25 cellular contexts compared by ENCODE assay signal in the genomic region with DNA sequence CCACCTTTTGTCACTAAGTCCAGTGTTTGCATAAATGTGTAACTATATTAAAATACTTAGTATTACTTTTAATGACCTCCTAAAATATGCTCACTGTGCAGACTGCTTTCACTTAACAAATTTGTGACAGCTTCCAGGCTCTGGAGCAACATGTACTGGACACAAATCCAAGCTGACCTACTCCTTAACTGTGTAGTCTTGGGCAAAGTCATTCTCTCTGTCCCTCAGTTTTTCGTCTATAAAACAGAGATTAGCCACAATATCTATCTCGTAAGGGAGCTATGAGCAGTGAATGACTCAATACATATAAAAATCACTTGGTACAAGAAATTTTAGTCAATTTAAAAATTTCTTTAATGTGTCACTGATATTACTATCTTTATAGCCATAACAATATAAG. TPM values are rescaled to one million over a fixed set of nuclear protein-coding genes. Genes with fewer than 3 reads are reported as not detected.
DNase-seq lines count a peak whose midpoint lies in the region; ATAC-seq and TF ChIP-seq lines count a peak whose summit lies in the region.
"Had no signal": no experiment of that assay in that cellular context is flagged by ENCODE, and none has a peak within 500 bp of the region (broad histone marks: within the 10 kb centered on the region; RNA-seq: fewer than 3 reads in every experiment).

No MANE protein-coding gene starts in this region.

- H3K4me1 ChIP-seq in breast epithelium (no peaks in the 10 kb centered on the region), gastroesophageal sphincter (peaks cover 0 to 25% (median 0%) of the 10 kb centered on the region in 3 donors), spleen (no peaks in the 10 kb centered on the region), aorta (ENCODE audit: control insufficient read depth in 1 of 2, insufficient read depth in 2 of 2, low read length in 2 of 2) (peaks cover 0 to 3% of the 10 kb centered on the region in 2 donors), gastrocnemius medialis (no peaks in the 10 kb centered on the region)

- H3K4me1 Mint-ChIP-seq in MCF 10A (ENCODE audit: insufficient read depth, unreplicated experiment), result peaks cover 11% of the 10 kb centered on the region
- H3K4me1 Mint-ChIP-seq: activated CD4-positive, alpha-beta T cell treated with anti-CD3 and anti-CD28 coated beads for 36 hours; stimulated activated naive CD8-positive, alpha-beta T cell treated with anti-CD3 and anti-CD28 coated beads, Interleukin-15, amount 100 ng/mL, for 72 hours had no signal

- CTCF ChIA-PET in MCF 10A (lab: Yijun Ruan, JAX), result interaction anchor here (0.5 to 1.1 kb wide), 2 partner anchors 170 to 234 kb away, joined by 3 read pairs; no protein-coding TSS in a partner anchor

- H3K4me3 ChIP-seq in breast epithelium (no peak overlapping the region), gastroesophageal sphincter (no peak overlapping the region), spleen (no peak overlapping the region), aorta (ENCODE audit: low read length in 2 of 2) (no peak overlapping the region), gastrocnemius medialis (no peak overlapping the region)
- H3K4me3 ChIP-seq: dorsolateral prefrontal cortex, GM23338, SK-N-MC had no signal

- H3K27me3 Mint-ChIP-seq in MCF 10A (ENCODE audit: insufficient read depth, unreplicated experiment), result peaks cover 59% of the 10 kb centered on the region
- H3K27me3 Mint-ChIP-seq: activated CD4-positive, alpha-beta T cell treated with anti-CD3 and anti-CD28 coated beads for 36 hours; CD4-positive, alpha-beta T cell; stimulated activated naive CD8-positive, alpha-beta T cell treated with anti-CD3 and anti-CD28 coated beads, Interleukin-15, amount 100 ng/mL, for 72 hours had no signal

- ATAC-seq in gastroesophageal sphincter, result peak; percentile 70
- ATAC-seq in aorta (ENCODE audit: low FRiP score), result peak; percentile 65
- no peak for ATAC-seq in HG03520 (IDR thresholded peaks at IDR 0.05; ENCODE audit: unreplicated experiment)
- ATAC-seq in gastrocnemius medialis, result no peak
- no peak for ATAC-seq in Right ventricle myocardium inferior
- ATAC-seq: activated CD4-positive, alpha-beta T cell treated with anti-CD3 and anti-CD28 coated beads for 36 hours; activated CD8-positive, alpha-beta T cell treated with anti-CD3 and anti-CD28 coated beads, Interleukin-2, amount 10 ng/mL, durations not matched to agents 7 days and 5 days; GM23338; stimulated activated naive CD8-positive, alpha-beta T cell treated with anti-CD3 and anti-CD28 coated beads, Interleukin-15, amount 100 ng/mL, for 72 hours had no signal

- in situ Hi-C loops in gastrocnemius medialis (cut with MboI; ENCODE audit: low sequenced_read_pairs in 4 of 4), result loop anchor here (10.0 to 25.0 kb wide), 2 partner anchors 273 to 275 kb away; no protein-coding TSS in a partner anchor

- 19 to 76% methylated on average over 2 of the region's 2 CpGs for WGBS in gastroesophageal sphincter (ENCODE audit: low coverage in 1 of 2), 2 donors
- WGBS in spleen, 5 donors, result 62 to 87% (median 82%) methylated on average over 2 of the region's 2 CpGs
- WGBS in aorta, 2 donors, result 15 to 17% methylated on average over 2 of the region's 2 CpGs

- no TSS peak for BruUV-seq in MCF 10A (replicated peaks; lab: Mats Ljungman, UMichigan)

- no peaks in the 10 kb centered on the region for H3K36me3 Mint-ChIP-seq in MCF 10A (ENCODE audit: insufficient read depth, unreplicated experiment)

- no peak overlapping the region for H3K27ac Mint-ChIP-seq in MCF 10A (ENCODE audit: low read depth, unreplicated experiment)
- H3K27ac Mint-ChIP-seq: activated CD4-positive, alpha-beta T cell treated with anti-CD3 and anti-CD28 coated beads for 36 hours; activated CD8-positive, alpha-beta T cell treated with anti-CD3 and anti-CD28 coated beads, Interleukin-2, amount 10 ng/mL, durations not matched to agents 7 days and 5 days; CD4-positive, alpha-beta T cell; GM23338; stimulated activated naive CD8-positive, alpha-beta T cell treated with anti-CD3 and anti-CD28 coated beads, Interleukin-15, amount 100 ng/mL, for 72 hours; T-helper 1 cell treated with Interleukin-12 subunit alpha and Interleukin-12 subunit beta and Interleukin-4 antibody, amounts not matched to agents 30 μg/mL and 1 μg/mL, for 36 hours had no signal

- no peak for TF ChIP-seq CTCF in breast epithelium (IDR thresholded peaks at IDR 0.05)
- TF ChIP-seq CTCF in MCF 10A (IDR thresholded peaks at IDR 0.05; ENCODE audit: unreplicated experiment), result no peak
- no peak for TF ChIP-seq CTCF in gastroesophageal sphincter (IDR thresholded peaks at IDR 0.05)
- TF ChIP-seq CTCF in spleen (IDR thresholded peaks at IDR 0.05 in 8 of 11, conservative IDR thresholded peaks at IDR 0.05 in 3 of 11), result no peak
- TF ChIP-seq CTCF in gastrocnemius medialis (IDR thresholded peaks at IDR 0.05 in 4 of 5, conservative IDR thresholded peaks at IDR 0.05 in 1 of 5), result no peak

- intact Hi-C loops in breast epithelium (cut with DNase I; ENCODE audit: low total_unique reads), result no loop called here
- intact Hi-C loops in MCF 10A (cut with micrococcal nuclease), result no loop called here
- intact Hi-C loops in spleen (cut with DNase I; ENCODE audit: low total_unique reads), result loop anchor here (10.0 kb wide), 1 partner anchor 145 kb away; the partner anchor contains the start of gene MORF4L2
- intact Hi-C loops in aorta (cut with DNase I), result loop anchor here (10.0 kb wide), 1 partner anchor 95 kb away; no protein-coding TSS in a partner anchor
- intact Hi-C loops in gastrocnemius medialis (cut with DNase I; ENCODE audit: low total_unique reads), result no loop called here
- intact Hi-C loops in Right ventricle myocardium inferior (cut with DNase I), result loop anchor here (10.0 kb wide), 2 partner anchors 85 to 235 kb away; partner anchors contain the start of genes PLP1 and TCEAL1

- H3K9me3 ChIP-seq in breast epithelium (no peaks in the 10 kb centered on the region), gastroesophageal sphincter (no peaks in the 10 kb centered on the region), spleen (no peaks in the 10 kb centered on the region), aorta (ENCODE audit: control insufficient read depth, low read length) (no peaks in the 10 kb centered on the region), gastrocnemius medialis (no peaks in the 10 kb centered on the region)

- TF ChIP-seq EP300 in gastroesophageal sphincter (IDR thresholded peaks at IDR 0.05), result no peak

- no peaks in the 10 kb centered on the region for H3K9me3 Mint-ChIP-seq in MCF 10A (ENCODE audit: unreplicated experiment)
- H3K9me3 Mint-ChIP-seq: CD4-positive, alpha-beta T cell; GM23338; stimulated activated naive CD8-positive, alpha-beta T cell treated with anti-CD3 and anti-CD28 coated beads, Interleukin-15, amount 100 ng/mL, for 72 hours; T-helper 1 cell treated with Interleukin-12 subunit alpha and Interleukin-12 subunit beta and Interleukin-4 antibody, amounts not matched to agents 30 μg/mL and 1 μg/mL, for 36 hours had no signal

- no peak for DNase-seq in breast epithelium (ENCODE audit: low spot score in 2 of 2)
- no peak for DNase-seq in MCF 10A (ENCODE audit: unreplicated experiment)
- DNase-seq in spleen, result no peak
- DNase-seq in aorta, result no peak
- DNase-seq in gastrocnemius medialis, result no peak
- no peak for DNase-seq in Right ventricle myocardium inferior (ENCODE audit: missing footprints)
- DNase-seq: activated CD4-positive, alpha-beta T cell treated with anti-CD3 and anti-CD28 coated beads for 36 hours; activated CD8-positive, alpha-beta T cell treated with anti-CD3 and anti-CD28 coated beads, Interleukin-2, amount 10 ng/mL, durations not matched to agents 7 days and 5 days; activated effector memory CD4-positive, alpha-beta T cell treated with anti-CD3 and anti-CD28 coated beads, Interleukin-2, amount 50 U/mL, for 16 hours; activated T-cell treated with anti-CD3 and anti-CD28 coated beads, Interleukin-2, amount 50 U/mL, for 1 hour; CD4-positive, alpha-beta T cell; dorsolateral prefrontal cortex; kidney glomerular epithelial cell; NCI-H146; NCI-H446 treated with DMSO at 0.1 percent for 48 hours; posterior cingulate gyrus; stimulated activated naive CD8-positive, alpha-beta T cell treated with anti-CD3 and anti-CD28 coated beads, Interleukin-15, amount 100 ng/mL, for 72 hours had no signal

- H3K27ac ChIP-seq in breast epithelium, result peak overlapping the region; percentile 62 to 81
- peak overlapping the region; percentile 65 to 94 (median 78) for H3K27ac ChIP-seq in gastroesophageal sphincter
- H3K27ac ChIP-seq in spleen, result peak overlapping the region in 5 of 8 donors; percentile 2 to 64 (median 39)
- peak overlapping the region; percentile 69 to 86 for H3K27ac ChIP-seq in aorta (ENCODE audit: low read depth in 1 of 2, low read length in 2 of 2)
- no peak overlapping the region for H3K27ac ChIP-seq in gastrocnemius medialis
- H3K27ac ChIP-seq: 22Rv1, dorsolateral prefrontal cortex, HL-60, RWPE1, SK-N-MC had no signal

- peaks cover 0 to 30% of the 10 kb centered on the region in 2 donors for H3K27me3 ChIP-seq in breast epithelium
- no peaks in the 10 kb centered on the region for H3K27me3 ChIP-seq in gastroesophageal sphincter
- H3K27me3 ChIP-seq in spleen (replicated peaks in 1 of 7), result peaks cover 0 to 12% (median 0%) of the 10 kb centered on the region in 7 donors
- no peaks in the 10 kb centered on the region for H3K27me3 ChIP-seq in aorta (ENCODE audit: control insufficient read depth in 1 of 2, insufficient read depth in 2 of 2, low read length in 1 of 2)
- H3K27me3 ChIP-seq in gastrocnemius medialis, result no peaks in the 10 kb centered on the region

- TF ChIP-seq POLR2A in breast epithelium (IDR thresholded peaks at IDR 0.05) (no peak), gastroesophageal sphincter (IDR thresholded peaks at IDR 0.05) (no peak), spleen (IDR thresholded peaks at IDR 0.05) (no peak), gastrocnemius medialis (IDR thresholded peaks at IDR 0.05) (no peak)

- H3K4me3 Mint-ChIP-seq in MCF 10A (ENCODE audit: unreplicated experiment), result no peak overlapping the region
- H3K4me3 Mint-ChIP-seq: activated CD4-positive, alpha-beta T cell treated with anti-CD3 and anti-CD28 coated beads for 36 hours; activated CD8-positive, alpha-beta T cell treated with anti-CD3 and anti-CD28 coated beads, Interleukin-2, amount 10 ng/mL, durations not matched to agents 7 days and 5 days; CD4-positive, alpha-beta T cell; GM23338; stimulated activated naive CD8-positive, alpha-beta T cell treated with anti-CD3 and anti-CD28 coated beads, Interleukin-15, amount 100 ng/mL, for 72 hours; T-helper 1 cell treated with Interleukin-12 subunit alpha and Interleukin-12 subunit beta and Interleukin-4 antibody, amounts not matched to agents 30 μg/mL and 1 μg/mL, for 36 hours had no signal

- H3K36me3 ChIP-seq in breast epithelium, result no peaks in the 10 kb centered on the region
- no peaks in the 10 kb centered on the region for H3K36me3 ChIP-seq in gastroesophageal sphincter
- no peaks in the 10 kb centered on the region for H3K36me3 ChIP-seq in spleen
- no peaks in the 10 kb centered on the region for H3K36me3 ChIP-seq in aorta (ENCODE audit: control insufficient read depth in 1 of 2, insufficient read depth in 2 of 2, low read length in 1 of 2)
- H3K36me3 ChIP-seq in gastrocnemius medialis, result no peaks in the 10 kb centered on the region

- POLR2A ChIA-PET in MCF 10A (lab: Yijun Ruan, JAX), result interaction anchor here (1.4 to 2.3 kb wide), 3 partner anchors 13 to 146 kb away, joined by 4 to 15 read pairs (median 9); partner anchors contain the start of gene MORF4L2

RNA-seq across cellular contexts. Expression of gene RAB40A, which starts 20.4 kb away (rescaled TPM):
- 1 to 10 TPM in 2 of 3 donors, under 1 TPM in 1; 0.48 to 2.5 (median 2.3) TPM for total RNA-seq in breast epithelium
- total RNA-seq in MCF 10A (2022), result 0.17 TPM in 1 of 2 replicates, not detected in the other
- total RNA-seq in gastroesophageal sphincter, result 1 to 10 TPM; 1.3 to 8.9 (median 4.6) TPM
- 1 to 10 TPM in 2 of 7 donors, under 1 TPM in 4, not detected in 1; 0.51 to 1.6 (median 0.77) TPM for total RNA-seq in spleen
- under 1 TPM; 0.12 to 0.35 (median 0.17) TPM for polyA plus RNA-seq in spleen
- 1 to 10 TPM; 1.3 to 1.8 TPM for total RNA-seq in aorta
- 1 to 10 TPM in 1 of 2 donors, not detected in 1; 3.5 TPM for polyA plus RNA-seq in aorta
- not detected for total RNA-seq in gastrocnemius medialis
- not detected for total RNA-seq in Right ventricle myocardium inferior
- total RNA-seq: activated CD8-positive, alpha-beta T cell treated with anti-CD3 and anti-CD28 coated beads, Interleukin-2, amount 10 ng/mL, durations not matched to agents 7 days and 5 days; GM23338 had no signal

RNA-seq across cellular contexts. Expression of gene TCEAL4, which starts 45.6 kb away (rescaled TPM):
- total RNA-seq in breast epithelium (100 to 1,000 TPM in 2 of 3 donors, 10 to 100 TPM in 1; 99.9 to 216 (median 113) TPM), MCF 10A (2022) (63.7 and 64.4 TPM in 2 replicates), gastroesophageal sphincter (100 to 1,000 TPM; 424 to 874 (median 497) TPM), spleen (10 to 100 TPM; 38.5 to 76.0 (median 63.1) TPM), aorta (100 to 1,000 TPM in 1 of 2 donors, 10 to 100 TPM in 1; 97.2 to 187 TPM), gastrocnemius medialis (10 to 100 TPM; 21.1 to 30.5 (median 28.2) TPM), Right ventricle myocardium inferior (64.3 TPM)
- polyA plus RNA-seq in spleen (100 to 1,000 TPM in 2 of 3 donors, 10 to 100 TPM in 1; 96.4 to 157 (median 104) TPM), aorta (1,000 to 10,000 TPM; 1,036 to 1,452 TPM)

Comparison
In these comparisons a context has a peak if more than half of its experiments do, and no peak if none do; other contexts are left out.
1. H3K27ac ChIP-seq: peak in breast epithelium (2 of 2), gastroesophageal sphincter (4 of 4), spleen (5 of 8) and aorta (2 of 2); none in gastrocnemius medialis (0 of 4).
2. ATAC-seq: peak in gastroesophageal sphincter (single experiment) and aorta (single experiment); none in HG03520 (single experiment), gastrocnemius medialis (0 of 2) and Right ventricle myocardium inferior (single experiment).
3. intact Hi-C loops: an anchor here in spleen (10.0 kb wide), aorta (10.0 kb wide) and Right ventricle myocardium inferior (10.0 kb wide); none called in breast epithelium, MCF 10A and gastrocnemius medialis.